ENCODE assay signal across 10 cellular contexts in genomic region chr5:147452137-147452838, GRCh38. TPM values are rescaled to one million over a fixed set of nuclear protein-coding genes. Genes with fewer than 3 reads are reported as not detected.
DNase-seq lines count a peak whose midpoint lies in the region; ATAC-seq, FAIRE-seq and TF ChIP-seq lines count a peak whose summit lies in the region.
"Had no signal": no experiment of that assay in that cellular context is flagged by ENCODE, and none has a peak within 500 bp of the region (broad histone marks: within the 10 kb centered on the region; RNA-seq: fewer than 3 reads in every experiment).

No MANE protein-coding gene starts in this region.

- H3K4me1 ChIP-seq in keratinocyte (ENCODE audit: control insufficient read depth, extremely low read depth, insufficient read depth, low read length) (no peaks in the 10 kb centered on the region), testis (peaks cover 8% of the 10 kb centered on the region)

- ATAC-seq in HG02970 (IDR thresholded peaks at IDR 0.05; ENCODE audit: low FRiP score, unreplicated experiment) (no peak), HG03108 (IDR thresholded peaks at IDR 0.05; ENCODE audit: unreplicated experiment) (no peak)

- H3K4me1 Mint-ChIP-seq in activated CD4-positive, alpha-beta T cell treated with anti-CD3 and anti-CD28 coated beads, Interleukin-2, amount 10 ng/mL, durations not matched to agents 7 days and 5 days, result peaks cover 8% of the 10 kb centered on the region
- peaks cover 7% of the 10 kb centered on the region for H3K4me1 Mint-ChIP-seq in activated naive CD8-positive, alpha-beta T cell treated with anti-CD3 and anti-CD28 coated beads for 36 hours

- 4 to 5% methylated on average over 27 of the region's 27 CpGs for WGBS in testis, 2 donors

- H3K9me3 ChIP-seq in keratinocyte (ENCODE audit: control insufficient read depth, low read depth, low read length) (no peaks in the 10 kb centered on the region), testis (no peaks in the 10 kb centered on the region)

- H3K9me1 ChIP-seq in keratinocyte (ENCODE audit: control insufficient read depth, extremely low read depth, insufficient read depth, low read length), result no peaks in the 10 kb centered on the region

- no peak overlapping the region for H3K9ac ChIP-seq in keratinocyte (ENCODE audit: control insufficient read depth, extremely low read depth, insufficient read depth, low read length)

- H3K27me3 Mint-ChIP-seq in activated CD4-positive, alpha-beta T cell treated with anti-CD3 and anti-CD28 coated beads, Interleukin-2, amount 10 ng/mL, durations not matched to agents 7 days and 5 days, result peaks cover 62% of the 10 kb centered on the region
- H3K27me3 Mint-ChIP-seq in activated naive CD8-positive, alpha-beta T cell treated with anti-CD3 and anti-CD28 coated beads for 36 hours, result peaks cover 81% of the 10 kb centered on the region

- dilution Hi-C loops in keratinocyte (cut with MboI; ENCODE audit: extremely low pct_ligation_motif_present, low sequenced_read_pairs), result no loop called here

- CTCF ChIA-PET in activated CD4-positive, alpha-beta T cell treated with anti-CD3 and anti-CD28 coated beads, Interleukin-2, amount 10 ng/mL, durations not matched to agents 7 days and 5 days (lab: Charles Lee), result no interaction called here

- H3K4me2 ChIP-seq in keratinocyte (ENCODE audit: control insufficient read depth, extremely low read depth, insufficient read depth, low read depth, low read length), result peak overlapping the region; percentile 77

- H3K9me3 Mint-ChIP-seq in activated CD4-positive, alpha-beta T cell treated with anti-CD3 and anti-CD28 coated beads, Interleukin-2, amount 10 ng/mL, durations not matched to agents 7 days and 5 days, result no peaks in the 10 kb centered on the region
- no peaks in the 10 kb centered on the region for H3K9me3 Mint-ChIP-seq in activated naive CD8-positive, alpha-beta T cell treated with anti-CD3 and anti-CD28 coated beads for 36 hours

- H3K4me3 ChIP-seq in keratinocyte (ENCODE audit: control insufficient read depth in 2 of 3, extremely low read depth in 1 of 3, insufficient read depth in 2 of 3, low read depth in 1 of 3, low read length in 3 of 3) (no peak overlapping the region), testis (peak overlapping the region; percentile 67 to 87)
- H3K4me3 ChIP-seq: K562 had no signal

- intact Hi-C loops in testis (cut with DNase I; ENCODE audit: low total_unique reads), result loop anchor here (10.0 kb wide), 1 partner anchor 103 kb away; no protein-coding TSS in a partner anchor

- POLR2A ChIA-PET in activated CD4-positive, alpha-beta T cell treated with anti-CD3 and anti-CD28 coated beads, Interleukin-2, amount 10 ng/mL, durations not matched to agents 7 days and 5 days (lab: Charles Lee), result no interaction called here

- peaks cover 18% of the 10 kb centered on the region for H3K27me3 ChIP-seq in keratinocyte (ENCODE audit: control insufficient read depth, extremely low read depth, insufficient read depth, low read length)
- no peaks in the 10 kb centered on the region for H3K27me3 ChIP-seq in testis

- H3K36me3 Mint-ChIP-seq in activated CD4-positive, alpha-beta T cell treated with anti-CD3 and anti-CD28 coated beads, Interleukin-2, amount 10 ng/mL, durations not matched to agents 7 days and 5 days (ENCODE audit: low read depth), result no peaks in the 10 kb centered on the region
- no peaks in the 10 kb centered on the region for H3K36me3 Mint-ChIP-seq in activated naive CD8-positive, alpha-beta T cell treated with anti-CD3 and anti-CD28 coated beads for 36 hours

- H2AFZ ChIP-seq in keratinocyte (ENCODE audit: control insufficient read depth, low read length), result no peak overlapping the region

- H3K27ac ChIP-seq in keratinocyte (ENCODE audit: control insufficient read depth, insufficient read depth, low read length), result no peak overlapping the region
- H3K27ac ChIP-seq in testis, result peak overlapping the region in 1 of 2 donors; percentile 91

- H3K79me2 ChIP-seq in keratinocyte (ENCODE audit: control insufficient read depth, insufficient read depth, low read length), result no peaks in the 10 kb centered on the region

- H4K20me1 ChIP-seq in keratinocyte (ENCODE audit: control insufficient read depth, extremely low read depth, insufficient read depth, low read length), result no peaks in the 10 kb centered on the region

- TF ChIP-seq CTCF in keratinocyte (optimal IDR thresholded peaks at IDR 0.05 in 1 of 3, IDR thresholded peaks at IDR 0.05 in 1 of 3, conservative IDR thresholded peaks at IDR 0.05 in 1 of 3; ENCODE audit: extremely low read depth in 1 of 3, insufficient read depth in 2 of 3, low read length in 3 of 3) (no peak), testis (IDR thresholded peaks at IDR 0.05) (no peak)

- H3K36me3 ChIP-seq in keratinocyte (ENCODE audit: control insufficient read depth in 2 of 2, extremely low read depth in 1 of 2, insufficient read depth in 2 of 2, low read length in 2 of 2) (no peaks in the 10 kb centered on the region), testis (ENCODE audit: low read depth, missing control alignments) (no peaks in the 10 kb centered on the region)

- no peak for FAIRE-seq in keratinocyte (lab: Jason Lieb, UNC)
- FAIRE-seq: G401.6, K562 had no signal

- no peak overlapping the region for H3K27ac Mint-ChIP-seq in activated CD4-positive, alpha-beta T cell treated with anti-CD3 and anti-CD28 coated beads, Interleukin-2, amount 10 ng/mL, durations not matched to agents 7 days and 5 days
- H3K27ac Mint-ChIP-seq in activated naive CD8-positive, alpha-beta T cell treated with anti-CD3 and anti-CD28 coated beads for 36 hours, result no peak overlapping the region

- H3K4me3 Mint-ChIP-seq in activated CD4-positive, alpha-beta T cell treated with anti-CD3 and anti-CD28 coated beads, Interleukin-2, amount 10 ng/mL, durations not matched to agents 7 days and 5 days, result peak overlapping the region; percentile 12
- H3K4me3 Mint-ChIP-seq in activated naive CD8-positive, alpha-beta T cell treated with anti-CD3 and anti-CD28 coated beads for 36 hours, result peak overlapping the region; percentile 20

- TF ChIP-seq POLR2A in testis (IDR thresholded peaks at IDR 0.05), result no peak

- no peak for DNase-seq in activated CD4-positive, alpha-beta T cell treated with anti-CD3 and anti-CD28 coated beads, Interleukin-2, amount 10 ng/mL, durations not matched to agents 7 days and 5 days
- DNase-seq in activated CD4-positive, alpha-beta T cell treated with anti-CD3 and anti-CD28 coated beads for 48 hours, result no peak
- no peak for DNase-seq in activated naive CD8-positive, alpha-beta T cell treated with anti-CD3 and anti-CD28 coated beads for 36 hours
- DNase-seq in keratinocyte (ENCODE audit: low read depth, low spot score) (no peak), testis (no peak), NCI-H1436 treated with DMSO at 0.1 percent for 48 hours (lab: John Stamatoyannopoulos, UW) (no peak)

RNA-seq across cellular contexts. Expression of gene DPYSL3, which starts 57.6 kb away (rescaled TPM):
- not detected for total RNA-seq in activated CD4-positive, alpha-beta T cell treated with anti-CD3 and anti-CD28 coated beads, Interleukin-2, amount 10 ng/mL, durations not matched to agents 7 days and 5 days
- total RNA-seq in activated naive CD8-positive, alpha-beta T cell treated with anti-CD3 and anti-CD28 coated beads for 36 hours, result under 1 TPM; 0.28 to 0.41 TPM
- polyA plus RNA-seq in keratinocyte (2.8 to 5.8 TPM (median 4.8 TPM) in 3 replicates), testis (ENCODE audit: insufficient read depth, low read depth, low replicate concordance) (71.6 TPM)
- 0.84 TPM for polyA plus RNA-seq in keratinocyte (2011; ENCODE audit: low read depth)
- polyA plus RNA-seq in keratinocyte (2011; cell fraction: cytosol; rRNA removed), result 3.7 and 4.1 TPM in 2 replicates
- 4.6 and 4.9 TPM in 2 replicates for polyA plus RNA-seq in keratinocyte (2011; cell fraction: nucleus; rRNA removed)
- 0.45 and 6.3 TPM in 2 replicates for polyA plus RNA-seq in keratinocyte (2012; ENCODE audit: low replicate concordance)
- 5.1 to 24.1 TPM (median 8.2 TPM) in 3 replicates for polyA minus RNA-seq in keratinocyte
- polyA minus RNA-seq in keratinocyte (2011; cell fraction: cytosol; rRNA and poly(A)+ RNA removed), result 7.3 TPM
- 2.6 and 3.8 TPM in 2 replicates for polyA minus RNA-seq in keratinocyte (2011; cell fraction: nucleus; rRNA and poly(A)+ RNA removed)
- total RNA-seq in testis, result 10 to 100 TPM; 42.5 to 68.9 TPM

Comparison
In these comparisons a context has a peak if more than half of its experiments do, and no peak if none do; other contexts are left out.
1. H3K4me3 ChIP-seq: peak in testis (2 of 2); none in keratinocyte (0 of 3).
2. RNA of gene DPYSL3, which starts 57.6 kb away (total RNA-seq): 42.5 to 68.9 TPM in testis; 0.28 to 0.41 TPM in activated naive CD8-positive, alpha-beta T cell treated with anti-CD3 and anti-CD28 coated beads for 36 hours and not detected in activated CD4-positive, alpha-beta T cell treated with anti-CD3 and anti-CD28 coated beads, Interleukin-2, amount 10 ng/mL, durations not matched to agents 7 days and 5 days; every median in the first group is over 10 times any median in the second.